8 cellular contexts compared by ENCODE assay signal in genomic region chr1:117229217-117229616, GRCh38. TPM values are rescaled to one million over a fixed set of nuclear protein-coding genes. Genes with fewer than 3 reads are reported as not detected.
"Had no signal": no experiment of that assay in that cellular context is flagged by ENCODE, and none has a peak within 500 bp of the region (broad histone marks: within the 10 kb centered on the region; RNA-seq: fewer than 3 reads in every experiment).

No MANE protein-coding gene starts in this region.

- H3K36me3 Mint-ChIP-seq: IgD-negative memory B cell had no signal

- ATAC-seq: HepG2, K562 had no signal

- H3K4me3 Mint-ChIP-seq: IgD-negative memory B cell had no signal

- DNase-seq: IMR-90, KBM-7 had no signal

- H3K4me1 Mint-ChIP-seq: IgD-negative memory B cell had no signal

- H3K27ac Mint-ChIP-seq: IgD-negative memory B cell had no signal

- H3K27ac ChIP-seq: HL-60 had no signal

- H3K4me3 ChIP-seq: K562 had no signal

RNA-seq across cellular contexts. Expression of gene VTCN1, which starts 18.5 kb away (rescaled TPM):
- total RNA-seq: HepG2, HT-29, HT1080, IMR-90, K562 had no signal
- polyA plus RNA-seq: HepG2, IgD-negative memory B cell, IMR-90, K562 had no signal
